In the genomic region with DNA sequence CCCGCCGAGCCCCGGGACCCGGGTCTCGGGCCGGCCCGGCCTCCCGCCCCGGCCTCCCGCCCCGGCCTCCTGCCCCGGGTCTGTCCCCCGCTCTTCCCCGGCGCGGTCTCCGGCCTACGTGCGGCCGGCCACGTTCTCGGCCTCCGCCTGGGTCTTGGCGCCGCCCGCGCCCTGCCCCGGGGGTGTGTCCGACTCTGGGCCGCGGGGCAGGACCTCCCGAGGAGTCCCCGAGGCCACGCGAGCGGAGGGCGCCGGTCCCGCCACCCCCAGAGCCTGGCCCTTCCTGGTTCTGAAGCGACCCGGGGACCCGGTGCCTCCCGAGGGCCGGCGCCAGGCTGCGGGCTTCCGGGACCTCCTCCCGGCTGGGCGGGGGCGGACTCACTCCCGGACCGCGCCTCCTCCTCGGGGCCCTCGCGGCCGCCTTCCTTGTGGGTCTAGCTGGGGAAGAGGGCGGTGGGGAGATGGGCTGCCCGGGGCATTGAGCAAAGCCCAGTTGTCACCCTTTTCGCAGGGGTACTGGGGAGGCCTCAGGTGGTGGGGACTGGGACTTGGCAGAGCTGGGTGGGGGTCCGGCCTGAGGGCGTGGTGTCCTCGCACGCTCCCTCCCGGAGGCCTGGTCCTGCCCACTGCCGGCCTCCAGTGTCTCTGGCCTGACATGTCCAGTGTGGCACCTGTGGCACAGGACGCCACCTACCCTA, we compare ENCODE assay signal across 8 cellular contexts. TPM values are rescaled to one million over a fixed set of nuclear protein-coding genes. Genes with fewer than 3 reads are reported as not detected.
A peak's percentile ranks its signal among the peaks of the same experiment; 100 is the strongest.
DNase-seq lines count a peak whose midpoint lies in the region; ATAC-seq and TF ChIP-seq lines count a peak whose summit lies in the region.

No MANE protein-coding gene starts in this region.

- H3K27me3 ChIP-seq in mucosa of rectum (ENCODE audit: control insufficient read depth in 2 of 2, insufficient read depth in 2 of 2, low read length in 2 of 2): no peaks in the 10 kb centered on the region

- DNase-seq in DMS79 treated with DMSO at 0.1 percent for 48 hours (lab: John Stamatoyannopoulos, UW) (peak; percentile 14), DMS79 (lab: John Stamatoyannopoulos, UW) (no peak), NOMO-1 treated with dmso at 0.1 percent for 144 hours (lab: John Stamatoyannopoulos, UW; ENCODE audit: unreplicated experiment) (peak; percentile 48), activated T-cell treated with anti-CD3 and anti-CD28 coated beads for 48 hours (ENCODE audit: low read depth) (peak; percentile 63), epithelial cell of proximal tubule (ENCODE audit: low read depth) (no peak)
- DNase-seq in stimulated activated naive B cell treated with anti-CD40 and anti-IgM and Interleukin-4, amounts not matched to agents 10 μg/mL and 1 μg/mL and 100 μg/mL, for 72 hours: peak; percentile 48

- H3K9ac ChIP-seq in mucosa of rectum (ENCODE audit: low read depth in 1 of 2, low read length in 2 of 2): peak overlapping the region; percentile 66 to 82

- peak overlapping the region; percentile 79 for H3K27ac Mint-ChIP-seq in stimulated activated naive B cell treated with anti-CD40 and anti-IgM and Interleukin-4, amounts not matched to agents 10 μg/mL and 1 μg/mL and 100 μg/mL, for 72 hours

- peaks cover 4 to 17% of the 10 kb centered on the region in 2 donors for H3K36me3 Mint-ChIP-seq in stimulated activated naive B cell treated with anti-CD40 and anti-IgM and Interleukin-4, amounts not matched to agents 10 μg/mL and 1 μg/mL and 100 μg/mL, for 72 hours

- H3K9me3 Mint-ChIP-seq in stimulated activated naive B cell treated with anti-CD40 and anti-IgM and Interleukin-4, amounts not matched to agents 10 μg/mL and 1 μg/mL and 100 μg/mL, for 72 hours: no peaks in the 10 kb centered on the region

- H3K4me1 Mint-ChIP-seq in stimulated activated naive B cell treated with anti-CD40 and anti-IgM and Interleukin-4, amounts not matched to agents 10 μg/mL and 1 μg/mL and 100 μg/mL, for 72 hours: peaks cover 56 to 86% of the 10 kb centered on the region in 2 donors

- H3K27ac ChIP-seq in mucosa of rectum (ENCODE audit: low read depth in 2 of 2, low read length in 2 of 2): peak overlapping the region; percentile 96

- TF ChIP-seq CTCF in epithelial cell of proximal tubule (conservative IDR thresholded peaks at IDR 0.05; ENCODE audit: low read depth, low read length): no peak

- peaks cover 53 to 57% of the 10 kb centered on the region in 2 donors for H3K4me1 ChIP-seq in mucosa of rectum (ENCODE audit: control insufficient read depth in 2 of 2, insufficient read depth in 2 of 2, low read length in 2 of 2)

- H3K36me3 ChIP-seq in mucosa of rectum (ENCODE audit: control insufficient read depth in 2 of 2, insufficient read depth in 2 of 2, low read length in 2 of 2): peaks cover 0 to 2% of the 10 kb centered on the region in 2 donors

- H3K4me3 ChIP-seq in epithelial cell of proximal tubule (ENCODE audit: low read depth, low read length) (peak overlapping the region; percentile 79), mucosa of rectum (ENCODE audit: low read length in 2 of 2) (peak overlapping the region; percentile 71 to 73)

- no peaks in the 10 kb centered on the region for H3K27me3 Mint-ChIP-seq in stimulated activated naive B cell treated with anti-CD40 and anti-IgM and Interleukin-4, amounts not matched to agents 10 μg/mL and 1 μg/mL and 100 μg/mL, for 72 hours

- peak overlapping the region; percentile 88 to 90 for H3K4me3 Mint-ChIP-seq in stimulated activated naive B cell treated with anti-CD40 and anti-IgM and Interleukin-4, amounts not matched to agents 10 μg/mL and 1 μg/mL and 100 μg/mL, for 72 hours

- ATAC-seq in HG02973 (IDR thresholded peaks at IDR 0.05; ENCODE audit: unreplicated experiment): peak; percentile 32
- peak; percentile 19 to 25 for ATAC-seq in stimulated activated naive B cell treated with anti-CD40 and anti-IgM and Interleukin-4, amounts not matched to agents 10 μg/mL and 1 μg/mL and 100 μg/mL, for 72 hours (replicated peaks)

- H3K9me3 ChIP-seq in mucosa of rectum (ENCODE audit: control insufficient read depth in 2 of 2, low read length in 2 of 2): no peaks in the 10 kb centered on the region

RNA-seq across cellular contexts. Expression of a gene that starts 0.6 kb away (rescaled TPM):
- 65.8 and 125 TPM in 2 replicates for total RNA-seq in epithelial cell of proximal tubule

RNA-seq across cellular contexts. Expression of a gene that starts 14.7 kb away (rescaled TPM):
- total RNA-seq in epithelial cell of proximal tubule: not detected in 2 replicates

RNA-seq across cellular contexts. Expression of a gene that starts 38.7 kb away (rescaled TPM):
- not detected in 2 replicates for total RNA-seq in epithelial cell of proximal tubule

RNA-seq across cellular contexts. Expression of a gene that starts 38.8 kb away (rescaled TPM):
- total RNA-seq in epithelial cell of proximal tubule: 11.2 and 11.4 TPM in 2 replicates

RNA-seq across cellular contexts. Expression of a gene that starts 53.0 kb away (rescaled TPM):
- total RNA-seq in epithelial cell of proximal tubule: 0.52 and 1.7 TPM in 2 replicates

Comparison
In these comparisons a context has a peak if more than half of its experiments do, and no peak if none do; other contexts are left out.
1. DNase-seq: peak in DMS79 treated with DMSO at 0.1 percent for 48 hours (single experiment), NOMO-1 treated with dmso at 0.1 percent for 144 hours (single experiment), activated T-cell treated with anti-CD3 and anti-CD28 coated beads for 48 hours (single experiment) and stimulated activated naive B cell treated with anti-CD40 and anti-IgM and Interleukin-4, amounts not matched to agents 10 μg/mL and 1 μg/mL and 100 μg/mL, for 72 hours (single experiment); none in DMS79 (single experiment) and epithelial cell of proximal tubule (single experiment).